In the genomic region with DNA sequence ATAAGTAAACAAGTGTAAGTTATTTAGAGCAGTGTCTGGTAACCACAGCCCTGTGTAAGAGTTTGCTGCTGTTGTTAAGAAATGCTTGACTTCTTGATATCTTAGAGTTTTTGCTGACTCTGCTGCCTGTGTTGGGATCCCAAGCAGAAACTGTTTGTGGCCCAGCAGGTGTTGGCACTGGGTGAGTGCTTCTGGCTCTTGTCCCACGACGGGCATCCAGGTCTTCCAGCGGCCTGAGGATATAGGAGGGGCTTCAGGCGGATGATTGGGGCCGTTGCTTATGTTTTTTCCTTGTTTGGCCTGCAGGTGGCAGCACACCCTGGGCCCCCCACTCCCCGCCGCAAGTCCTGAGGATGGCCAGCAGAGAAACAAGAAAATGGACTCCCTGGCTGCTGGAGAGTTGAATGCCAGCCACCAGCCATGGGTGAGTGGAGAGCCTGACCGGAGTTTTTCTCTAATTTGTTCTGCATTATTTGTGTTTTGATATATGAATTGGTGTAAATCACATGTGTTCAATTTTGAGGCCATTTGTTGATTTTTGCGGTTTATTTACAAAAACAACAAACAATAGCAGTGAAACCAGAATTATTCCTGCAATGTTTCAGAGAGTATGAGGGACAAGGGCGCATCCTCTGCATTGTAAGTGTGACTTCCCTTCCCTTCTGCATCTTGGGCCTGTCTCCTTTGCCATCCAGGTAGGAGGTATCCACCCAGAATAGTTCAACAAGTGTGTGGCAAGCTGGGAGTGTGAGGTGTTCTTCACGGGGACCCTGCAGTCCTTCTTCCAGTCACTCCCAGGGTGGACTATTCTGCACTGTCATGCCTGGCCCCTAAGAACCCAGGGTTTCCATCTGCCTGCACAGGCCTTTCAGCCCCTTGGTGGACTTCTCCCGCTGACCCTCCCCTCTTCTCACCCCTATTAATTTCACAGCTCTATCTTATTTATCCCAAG, we compare ENCODE assay signal across 8 cellular contexts. TPM values are rescaled to one million over a fixed set of nuclear protein-coding genes. Genes with fewer than 3 reads are reported as not detected.
DNase-seq lines count a peak whose midpoint lies in the region; ATAC-seq and TF ChIP-seq lines count a peak whose summit lies in the region.

No MANE protein-coding gene starts in this region.

- no peaks in the 10 kb centered on the region for H3K9me3 ChIP-seq in Panc1 (ENCODE audit: control insufficient read depth, insufficient read depth, low read depth, low read length)
- no peaks in the 10 kb centered on the region for H3K9me3 ChIP-seq in fibroblast of lung (ENCODE audit: control insufficient read depth, insufficient read depth, low read depth, low read length)
- no peaks in the 10 kb centered on the region for H3K9me3 ChIP-seq in tibial artery

- in situ Hi-C loops in Panc1 (cut with HindIII; ENCODE audit: low pct_unique_long_range_greater_than_20kb, low sequenced_read_pairs) = no loop called here

- H3K4me3 Mint-ChIP-seq in IgD-negative memory B cell (peak overlapping the region; percentile 75 to 94 (median 84)), natural killer cell (peak overlapping the region; percentile 81)
- H3K4me3 Mint-ChIP-seq in activated T-helper 1 cell treated with anti-CD3 and anti-CD28 coated beads, Interleukin-12 subunit alpha, Interleukin-12 subunit beta, Interleukin-2, Interleukin-4 antibody, amounts not matched to agents 30 ng/mL and 10 ng/mL and 1 ng/mL, durations not matched to agents 14 hours and 24 hours and 36 hours = peak overlapping the region; percentile 80

- DNase-seq in GM03348 (ENCODE audit: low spot score) (peak; percentile 92), Panc1 (ENCODE audit: low read depth, low spot score) (no peak), fibroblast of lung (ENCODE audit: low read depth in 2 of 2) (peak; percentile 71 to 80), natural killer cell (peak; percentile 66), tibial artery (peak; percentile 66 to 81), cortex of kidney (lab: John Stamatoyannopoulos, UW) (no peak)
- DNase-seq in activated T-helper 1 cell treated with anti-CD3 and anti-CD28 coated beads, Interleukin-12 subunit alpha, Interleukin-12 subunit beta, Interleukin-2, Interleukin-4 antibody, amounts not matched to agents 30 ng/mL and 10 ng/mL and 1 ng/mL, durations not matched to agents 14 hours and 24 hours and 36 hours (ENCODE audit: low spot score) = peak; percentile 51

- peaks cover 52% of the 10 kb centered on the region for H3K4me1 ChIP-seq in Panc1 (ENCODE audit: control insufficient read depth, insufficient read depth, low read length)
- H3K4me1 ChIP-seq in fibroblast of lung (ENCODE audit: control insufficient read depth, extremely low read depth, insufficient read depth, low read length) = peaks cover 44% of the 10 kb centered on the region
- H3K4me1 ChIP-seq in tibial artery = peaks cover 0 to 98% (median 77%) of the 10 kb centered on the region in 4 donors

- H3K9me3 Mint-ChIP-seq in IgD-negative memory B cell (no peaks in the 10 kb centered on the region), natural killer cell (no peaks in the 10 kb centered on the region)
- H3K9me3 Mint-ChIP-seq in activated T-helper 1 cell treated with anti-CD3 and anti-CD28 coated beads, Interleukin-12 subunit alpha, Interleukin-12 subunit beta, Interleukin-2, Interleukin-4 antibody, amounts not matched to agents 30 ng/mL and 10 ng/mL and 1 ng/mL, durations not matched to agents 14 hours and 24 hours and 36 hours = no peaks in the 10 kb centered on the region

- no peak overlapping the region for H3K9ac ChIP-seq in fibroblast of lung (ENCODE audit: insufficient read depth, low read length)

- H3K4me1 Mint-ChIP-seq in IgD-negative memory B cell (peaks cover 66 to 85% (median 76%) of the 10 kb centered on the region in 3 donors), natural killer cell (peaks cover 94 to 95% of the 10 kb centered on the region in 2 donors)
- peaks cover 95% of the 10 kb centered on the region for H3K4me1 Mint-ChIP-seq in activated T-helper 1 cell treated with anti-CD3 and anti-CD28 coated beads, Interleukin-12 subunit alpha, Interleukin-12 subunit beta, Interleukin-2, Interleukin-4 antibody, amounts not matched to agents 30 ng/mL and 10 ng/mL and 1 ng/mL, durations not matched to agents 14 hours and 24 hours and 36 hours (ENCODE audit: low read depth)

- ATAC-seq in Panc1 (peak; percentile 84), natural killer cell (peak; percentile 53 to 79 (median 73))

- H3K27ac ChIP-seq in Panc1 (ENCODE audit: low read length) (peak overlapping the region; percentile 82), fibroblast of lung (ENCODE audit: insufficient read depth, low read length) (no peak overlapping the region), tibial artery (peak overlapping the region; percentile 72 to 73)

- H3K4me3 ChIP-seq in Panc1 (ENCODE audit: low read depth in 2 of 2, low read length in 2 of 2) (no peak overlapping the region), fibroblast of lung (replicated peaks in 1 of 4; ENCODE audit: control extremely low read depth in 1 of 4, insufficient read depth in 1 of 4, low read depth in 3 of 4, low read length in 4 of 4) (no peak overlapping the region), tibial artery (no peak overlapping the region)

- peak overlapping the region; percentile 90 to 97 (median 94) for H3K27ac Mint-ChIP-seq in IgD-negative memory B cell
- H3K27ac Mint-ChIP-seq in activated T-helper 1 cell treated with anti-CD3 and anti-CD28 coated beads, Interleukin-12 subunit alpha, Interleukin-12 subunit beta, Interleukin-2, Interleukin-4 antibody, amounts not matched to agents 30 ng/mL and 10 ng/mL and 1 ng/mL, durations not matched to agents 14 hours and 24 hours and 36 hours = peak overlapping the region; percentile 95
- H3K27ac Mint-ChIP-seq in natural killer cell = peak overlapping the region; percentile 99 to 100

- no peak overlapping the region for H2AFZ ChIP-seq in fibroblast of lung (ENCODE audit: low read length)

- CTCF ChIA-PET in Panc1 (lab: Charles Lee) = no interaction called here

- H3K27me3 ChIP-seq in Panc1 (ENCODE audit: control insufficient read depth, insufficient read depth, low read length) = no peaks in the 10 kb centered on the region
- no peaks in the 10 kb centered on the region for H3K27me3 ChIP-seq in fibroblast of lung (ENCODE audit: control insufficient read depth, insufficient read depth, low read length)
- H3K27me3 ChIP-seq in tibial artery = no peaks in the 10 kb centered on the region

- TF ChIP-seq CTCF in Panc1 (IDR thresholded peaks at IDR 0.05) = peak; percentile 95
- peak; percentile 75 to 79 for TF ChIP-seq CTCF in fibroblast of lung (conservative IDR thresholded peaks at IDR 0.05 in 1 of 2, IDR thresholded peaks at IDR 0.05 in 1 of 2; ENCODE audit: low read depth in 1 of 2, low read length in 2 of 2)
- peak; percentile 91 for TF ChIP-seq CTCF in natural killer cell (IDR thresholded peaks at IDR 0.05)
- TF ChIP-seq CTCF in tibial artery (IDR thresholded peaks at IDR 0.05) = peak; percentile 81 to 85

- intact Hi-C loops in Panc1 (cut with micrococcal nuclease; ENCODE audit: unreplicated experiment) (loop anchor here (2.0 kb wide), 1 partner anchor 81 kb away; no protein-coding TSS in a partner anchor), natural killer cell (cut with micrococcal nuclease) (loop anchor here (1.0 to 2.0 kb wide), 3 partner anchors 8 to 71 kb away; a partner anchor contains a TSS), tibial artery (cut with DNase I; ENCODE audit: low total_unique reads) (loop anchor here (5.0 to 10.0 kb wide), 2 partner anchors 32 to 75 kb away; a partner anchor contains a TSS)
- intact Hi-C loops in activated T-helper 1 cell treated with anti-CD3 and anti-CD28 coated beads, Interleukin-12 subunit alpha, Interleukin-12 subunit beta, Interleukin-2, Interleukin-4 antibody, amounts not matched to agents 30 ng/mL and 10 ng/mL and 1 ng/mL, durations not matched to agents 14 hours and 24 hours and 36 hours (cut with micrococcal nuclease) = loop anchor here (1.0 kb wide), 5 partner anchors 9 to 82 kb away; no protein-coding TSS in a partner anchor

- H3K4me2 ChIP-seq in fibroblast of lung (ENCODE audit: extremely low read depth, insufficient read depth, low read length) = peak overlapping the region; percentile 11

- H3K79me2 ChIP-seq in fibroblast of lung (ENCODE audit: control insufficient read depth, insufficient read depth, low read length) = peaks cover 25% of the 10 kb centered on the region

- no peaks in the 10 kb centered on the region for H3K27me3 Mint-ChIP-seq in IgD-negative memory B cell
- H3K27me3 Mint-ChIP-seq in activated T-helper 1 cell treated with anti-CD3 and anti-CD28 coated beads, Interleukin-12 subunit alpha, Interleukin-12 subunit beta, Interleukin-2, Interleukin-4 antibody, amounts not matched to agents 30 ng/mL and 10 ng/mL and 1 ng/mL, durations not matched to agents 14 hours and 24 hours and 36 hours (ENCODE audit: insufficient read depth) = no peaks in the 10 kb centered on the region
- no peaks in the 10 kb centered on the region for H3K27me3 Mint-ChIP-seq in natural killer cell (ENCODE audit: low read depth in 2 of 2)

- POLR2A ChIA-PET in Panc1 (lab: Charles Lee) = interaction anchor here (0.6 kb wide), 1 partner anchor 76 kb away, joined by 4 read pairs; no protein-coding TSS in a partner anchor

- H3K36me3 ChIP-seq in Panc1 (ENCODE audit: control insufficient read depth, insufficient read depth, low read length) (no peaks in the 10 kb centered on the region), fibroblast of lung (ENCODE audit: control insufficient read depth, insufficient read depth, low read length) (no peaks in the 10 kb centered on the region), tibial artery (peaks cover 0 to 16% (median 3%) of the 10 kb centered on the region in 3 donors)

- H3K36me3 Mint-ChIP-seq in IgD-negative memory B cell (peaks cover 16% of the 10 kb centered on the region), natural killer cell (no peaks in the 10 kb centered on the region)
- peaks cover 38% of the 10 kb centered on the region for H3K36me3 Mint-ChIP-seq in activated T-helper 1 cell treated with anti-CD3 and anti-CD28 coated beads, Interleukin-12 subunit alpha, Interleukin-12 subunit beta, Interleukin-2, Interleukin-4 antibody, amounts not matched to agents 30 ng/mL and 10 ng/mL and 1 ng/mL, durations not matched to agents 14 hours and 24 hours and 36 hours (ENCODE audit: low read depth)

- BruUV-seq in Panc1 (replicated peaks; lab: Mats Ljungman, UMichigan) = TSS peak; percentile 42

- no peaks in the 10 kb centered on the region for H4K20me1 ChIP-seq in fibroblast of lung (ENCODE audit: control insufficient read depth, extremely low read depth, insufficient read depth, low read length)

RNA-seq across cellular contexts. Expression of a gene that starts 50.3 kb away (rescaled TPM):
- 1.9 TPM for polyA plus RNA-seq in IgD-negative memory B cell
- total RNA-seq in Panc1 (2021; ENCODE audit: unreplicated experiment) = 9.5 TPM
- 7.2 TPM for polyA plus RNA-seq in Panc1 (2012; ENCODE audit: insufficient read length)
- 4.3 and 6.2 TPM in 2 replicates for total RNA-seq in activated T-helper 1 cell treated with anti-CD3 and anti-CD28 coated beads, Interleukin-12 subunit alpha, Interleukin-12 subunit beta, Interleukin-2, Interleukin-4 antibody, amounts not matched to agents 30 ng/mL and 10 ng/mL and 1 ng/mL, durations not matched to agents 14 hours and 24 hours and 36 hours
- 7.7 and 8.8 TPM in 2 replicates for total RNA-seq in fibroblast of lung
- 3.4 and 8.2 TPM in 2 replicates for polyA plus RNA-seq in fibroblast of lung
- 2.1 and 3.3 TPM in 2 replicates for polyA plus RNA-seq in fibroblast of lung (2012)
- polyA minus RNA-seq in fibroblast of lung (ENCODE audit: low replicate concordance) = 35.8 and 42.9 TPM in 2 replicates
- 1 to 10 TPM; 1.6 to 5.0 (median 3.9) TPM for total RNA-seq in natural killer cell

Comparison
In these comparisons a context has a peak if more than half of its experiments do, and no peak if none do; other contexts are left out.
1. DNase-seq: peak in GM03348 (single experiment), activated T-helper 1 cell treated with anti-CD3 and anti-CD28 coated beads, Interleukin-12 subunit alpha, Interleukin-12 subunit beta, Interleukin-2, Interleukin-4 antibody, amounts not matched to agents 30 ng/mL and 10 ng/mL and 1 ng/mL, durations not matched to agents 14 hours and 24 hours and 36 hours (single experiment), fibroblast of lung (2 of 2), natural killer cell (single experiment) and tibial artery (2 of 2); none in Panc1 (single experiment) and cortex of kidney (single experiment).
2. Peak in every context shown above with its lines, with median percentiles within 50 percentile points of each other: H3K27ac Mint-ChIP-seq, H3K4me3 Mint-ChIP-seq and CTCF ChIP-seq.